Comparison of ENCODE assay signal across 18 cellular contexts in genomic region chr10:97721871-97722780, GRCh38. TPM values are rescaled to one million over a fixed set of nuclear protein-coding genes. Genes with fewer than 3 reads are reported as not detected.
"Had no signal": no experiment of that assay in that cellular context is flagged by ENCODE, and none has a peak within 500 bp of the region (broad histone marks: within the 10 kb centered on the region; RNA-seq: fewer than 3 reads in every experiment).

No MANE protein-coding gene starts in this region.

- H3K4me3 Mint-ChIP-seq: activated CD4-positive, alpha-beta T cell treated with anti-CD3 and anti-CD28 coated beads, Interleukin-2, amount 10 ng/mL, durations not matched to agents 24 days and 14 days; activated CD8-positive, alpha-beta T cell treated with anti-CD3 and anti-CD28 coated beads for 36 hours; activated naive CD4-positive, alpha-beta T cell treated with anti-CD3 and anti-CD28 coated beads for 36 hours; activated T-cell treated with anti-CD3 and anti-CD28 coated beads, Interleukin-2, amount 50 U/mL, for 24 hours; brain; naive thymus-derived CD8-positive, alpha-beta T cell had no signal

- H3K36me3 ChIP-seq: thyroid gland had no signal

- H3K9me3 ChIP-seq: heart left ventricle, sigmoid colon, thyroid gland had no signal

- FAIRE-seq: frontal cortex had no signal

- H3K36me3 Mint-ChIP-seq: naive thymus-derived CD8-positive, alpha-beta T cell had no signal

- H3K9me3 Mint-ChIP-seq: activated CD4-positive, alpha-beta T cell treated with anti-CD3 and anti-CD28 coated beads, Interleukin-2, amount 10 ng/mL, durations not matched to agents 24 days and 14 days; activated CD8-positive, alpha-beta T cell treated with anti-CD3 and anti-CD28 coated beads for 36 hours; activated naive CD4-positive, alpha-beta T cell treated with anti-CD3 and anti-CD28 coated beads for 36 hours; activated T-cell treated with anti-CD3 and anti-CD28 coated beads, Interleukin-2, amount 50 U/mL, for 24 hours; brain; naive thymus-derived CD8-positive, alpha-beta T cell had no signal

- DNase-seq: activated CD4-positive, alpha-beta T cell treated with anti-CD3 and anti-CD28 coated beads, Interleukin-2, amount 10 ng/mL, durations not matched to agents 24 days and 14 days; activated CD8-positive, alpha-beta T cell treated with anti-CD3 and anti-CD28 coated beads for 36 hours; activated naive CD4-positive, alpha-beta T cell treated with anti-CD3 and anti-CD28 coated beads for 36 hours; activated T-cell treated with anti-CD3 and anti-CD28 coated beads, Interleukin-2, amount 50 U/mL, for 24 hours; central memory CD4-positive, alpha-beta T cell; erythroblast; heart left ventricle; kidney glomerular epithelial cell; mesenchymal stem cell; naive thymus-derived CD8-positive, alpha-beta T cell; sigmoid colon; stimulated activated naive CD4-positive, alpha-beta T cell; T-helper 1 cell; thyroid gland had no signal

- H3K27me3 ChIP-seq: heart left ventricle, sigmoid colon, thyroid gland had no signal

- H3K4me3 ChIP-seq: coronary artery, heart left ventricle, sigmoid colon, thyroid gland had no signal

- H3K27ac ChIP-seq: thyroid gland had no signal

- H3K4me1 Mint-ChIP-seq: activated CD4-positive, alpha-beta T cell treated with anti-CD3 and anti-CD28 coated beads, Interleukin-2, amount 10 ng/mL, durations not matched to agents 24 days and 14 days had no signal

- ATAC-seq: activated CD8-positive, alpha-beta T cell treated with anti-CD3 and anti-CD28 coated beads for 36 hours; heart left ventricle; naive thymus-derived CD8-positive, alpha-beta T cell; SK-N-SH treated with all-trans-retinoic acid at 6 μM for 48 hours had no signal

- H3K27me3 Mint-ChIP-seq: activated CD8-positive, alpha-beta T cell treated with anti-CD3 and anti-CD28 coated beads for 36 hours had no signal

- H3K27ac Mint-ChIP-seq: activated CD4-positive, alpha-beta T cell treated with anti-CD3 and anti-CD28 coated beads, Interleukin-2, amount 10 ng/mL, durations not matched to agents 24 days and 14 days; activated CD8-positive, alpha-beta T cell treated with anti-CD3 and anti-CD28 coated beads for 36 hours; activated naive CD4-positive, alpha-beta T cell treated with anti-CD3 and anti-CD28 coated beads for 36 hours; activated T-cell treated with anti-CD3 and anti-CD28 coated beads, Interleukin-2, amount 50 U/mL, for 24 hours; naive thymus-derived CD8-positive, alpha-beta T cell had no signal

RNA-seq across cellular contexts. Expression of gene SFRP5, which starts 49.7 kb away (rescaled TPM):
- total RNA-seq: activated CD4-positive, alpha-beta T cell treated with anti-CD3 and anti-CD28 coated beads, Interleukin-2, amount 10 ng/mL, durations not matched to agents 24 days and 14 days; activated naive CD4-positive, alpha-beta T cell treated with anti-CD3 and anti-CD28 coated beads for 36 hours had no signal
